Comparison of ENCODE assay signal across 16 cellular contexts in the genomic region with DNA sequence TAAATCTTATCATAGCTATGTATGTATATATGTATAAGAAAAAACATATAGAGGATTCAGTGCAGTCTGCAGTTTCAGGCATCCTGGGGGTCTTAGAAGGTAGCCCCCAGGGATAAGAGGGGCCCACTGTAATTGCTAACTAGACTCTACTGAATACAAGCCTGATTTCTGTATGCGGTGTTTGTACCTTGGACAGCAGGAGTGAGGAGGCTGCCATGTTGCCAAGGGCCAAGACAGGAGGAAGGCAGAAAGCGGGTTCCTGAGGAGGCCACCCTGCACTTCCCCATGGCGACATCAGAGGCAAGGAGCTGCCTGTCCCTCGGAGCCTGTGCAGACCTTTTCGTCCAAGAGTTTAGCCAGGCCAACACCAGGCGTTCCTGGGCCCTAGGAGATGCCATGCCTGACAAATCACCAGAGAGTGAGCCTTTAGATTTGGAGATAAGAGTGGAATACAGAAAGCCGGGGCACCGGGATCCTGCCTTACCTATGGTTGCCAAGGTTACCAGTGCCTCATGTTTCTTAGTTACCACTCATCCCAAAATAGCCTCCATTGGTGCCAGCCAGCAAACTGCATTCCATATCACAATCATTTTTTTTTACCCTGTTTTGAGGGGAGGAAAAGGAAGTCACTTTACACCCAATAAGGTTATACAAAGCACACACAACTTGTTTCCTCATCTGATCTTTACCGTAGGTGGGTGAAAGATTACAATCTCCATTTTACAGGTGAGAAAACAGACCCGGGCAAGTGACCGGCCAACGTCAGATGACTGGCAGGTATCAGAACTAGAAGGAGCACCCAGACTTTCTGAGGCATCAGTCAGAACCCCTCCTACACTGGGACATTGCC. TPM values are rescaled to one million over a fixed set of nuclear protein-coding genes. Genes with fewer than 3 reads are reported as not detected.
DNase-seq lines count a peak whose midpoint lies in the region; ATAC-seq, FAIRE-seq and TF ChIP-seq lines count a peak whose summit lies in the region.
"Had no signal": no experiment of that assay in that cellular context is flagged by ENCODE, and none has a peak within 500 bp of the region (broad histone marks: within the 10 kb centered on the region; RNA-seq: fewer than 3 reads in every experiment).

No MANE protein-coding gene starts in this region.

- H3K9me1 ChIP-seq in K562 (ENCODE audit: control insufficient read depth, insufficient read depth, low read length) = no peaks in the 10 kb centered on the region

- POLR2A ChIA-PET in SK-N-SH (lab: Yijun Ruan, JAX) (no interaction called here), K562 (lab: Yijun Ruan, JAX) (no interaction called here)

- H3F3A ChIP-seq in SK-N-SH (replicated peaks; ENCODE audit: insufficient read depth) = no peaks in the 10 kb centered on the region

- no peaks in the 10 kb centered on the region for H4K20me1 ChIP-seq in SK-N-SH (ENCODE audit: insufficient read depth)
- peaks cover 6% of the 10 kb centered on the region; the same call in 1 of the 2 replicates for H4K20me1 ChIP-seq in K562 (replicated peaks; ENCODE audit: control insufficient read depth, insufficient read depth, low read length)
- H4K20me1 ChIP-seq: BLaER1 had no signal

- H3K27me3 ChIP-seq in SK-N-SH (ENCODE audit: insufficient read depth) = no peaks in the 10 kb centered on the region
- H3K27me3 ChIP-seq in right cardiac atrium (ENCODE audit: control insufficient read depth, insufficient read depth) = no peaks in the 10 kb centered on the region
- peaks cover 45 to 71% of the 10 kb centered on the region in 2 experiments; a peak in 4 of 5 replicates for H3K27me3 ChIP-seq in K562 (ENCODE audit: control insufficient read depth in 2 of 2, insufficient read depth in 2 of 2, low read length in 2 of 2)
- H3K27me3 ChIP-seq: BLaER1 had no signal

- in situ Hi-C loops in K562 (cut with MboI) = no loop called here

- H3K9me2 ChIP-seq in SK-N-SH = no peaks in the 10 kb centered on the region

- no peak for TF ChIP-seq CTCF in SK-N-SH (IDR thresholded peaks at IDR 0.05)
- TF ChIP-seq CTCF in K562 (IDR thresholded peaks at IDR 0.05 in 2 of 3, conservative IDR thresholded peaks at IDR 0.05 in 1 of 3; ENCODE audit: insufficient read depth in 2 of 3, low read depth in 1 of 3, low read length in 3 of 3) = no peak
- no peak for TF ChIP-seq CTCF in mucosa of descending colon (IDR thresholded peaks at IDR 0.05)
- no peak for TF ChIP-seq CTCF in GM10266 (IDR thresholded peaks at IDR 0.05; ENCODE audit: control insufficient read depth, insufficient read depth, low read depth, missing control alignments)

- TF ChIP-seq POLR2A in K562 (conservative IDR thresholded peaks at IDR 0.05) = no peak

- no peaks in the 10 kb centered on the region for H3K36me3 ChIP-seq in SK-N-SH (replicated peaks in 1 of 2; ENCODE audit: control insufficient read depth in 1 of 2, insufficient read depth in 2 of 2, low read length in 1 of 2)
- H3K36me3 ChIP-seq in K562 (ENCODE audit: control insufficient read depth, insufficient read depth, low read length) = no peaks in the 10 kb centered on the region
- no peaks in the 10 kb centered on the region for H3K36me3 ChIP-seq in mucosa of descending colon (ENCODE audit: low read depth)
- H3K36me3 ChIP-seq: BLaER1 had no signal

- no peak overlapping the region for H3K9ac ChIP-seq in SK-N-SH
- no peak overlapping the region for H3K9ac ChIP-seq in K562 (ENCODE audit: insufficient read depth in 1 of 2, low read depth in 2 of 2, low read length in 2 of 2)
- H3K9ac ChIP-seq: BLaER1 had no signal

- WGBS in SK-N-SH (ENCODE audit: low lambda C conversion rate) = 76% methylated on average over 12 of the region's 12 CpGs
- 64% methylated on average over 12 of the region's 12 CpGs for WGBS in right cardiac atrium
- 2% methylated on average over 11 of the region's 12 CpGs for WGBS in K562 (ENCODE audit: insufficient coverage, low coverage, missing lambda C conversion rate)

- H3K4me2 ChIP-seq in SK-N-SH (no peak overlapping the region), K562 (ENCODE audit: insufficient read depth, low read length) (no peak overlapping the region)
- H3K4me2 ChIP-seq: BLaER1 had no signal

- H3K4me1 ChIP-seq in SK-N-SH (ENCODE audit: control insufficient read depth in 1 of 2, insufficient read depth in 2 of 2, low read depth in 1 of 2, low read length in 1 of 2) = peaks cover 0 to 5% of the 10 kb centered on the region in 2 experiments; a peak in 1 of 4 replicates
- H3K4me1 ChIP-seq in right cardiac atrium (ENCODE audit: control insufficient read depth, insufficient read depth, low read length) = peaks cover 6% of the 10 kb centered on the region
- no peaks in the 10 kb centered on the region for H3K4me1 ChIP-seq in K562 (replicated peaks in 1 of 2; ENCODE audit: control insufficient read depth in 2 of 2, insufficient read depth in 2 of 2, low read length in 2 of 2)
- H3K4me1 ChIP-seq in mucosa of descending colon (ENCODE audit: low read depth) = no peaks in the 10 kb centered on the region
- H3K4me1 ChIP-seq: Caco-2 had no signal

- DNase-seq in SK-N-SH (no peak), right cardiac atrium (no peak), left ventricle myocardium superior (no peak), K562 (ENCODE audit: extremely low read depth in 1 of 4, low spot score in 3 of 4) (no peak), mucosa of descending colon (no peak), GM10266 (ENCODE audit: extremely low spot score) (no peak), NCI-H526 treated with DMSO at 0.1 percent for 48 hours (lab: John Stamatoyannopoulos, UW) (no peak)
- DNase-seq: 8988T; AML-193; Caco-2; CD8-positive, alpha-beta memory T cell; DND-41; GF-D8; HCEC 1CT had no signal

- FAIRE-seq in K562 (lab: Jason Lieb, UNC) = no peak

- no peak for TF ChIP-seq EP300 in SK-N-SH (IDR thresholded peaks at IDR 0.05; ENCODE audit: borderline replicate concordance in 1 of 2, low read depth in 1 of 2, low read length in 1 of 2)
- TF ChIP-seq EP300 in K562 (IDR thresholded peaks at IDR 0.05; ENCODE audit: low read length) = no peak

- BruUV-seq in K562 (replicated peaks; lab: Mats Ljungman, UMichigan) = no TSS peak

- H3K27ac ChIP-seq in SK-N-SH (ENCODE audit: low read depth in 2 of 2, low read length in 1 of 2) (no peak overlapping the region), right cardiac atrium (ENCODE audit: low read length) (peak overlapping the region; percentile 48), K562 (ENCODE audit: extremely low read depth, low read depth, low read length) (no peak overlapping the region)
- H3K27ac ChIP-seq: BLaER1 had no signal

- H3K4me3 ChIP-seq in SK-N-SH (ENCODE audit: low read depth in 2 of 2, low read length in 1 of 2) (no peak overlapping the region), right cardiac atrium (ENCODE audit: low read length) (no peak overlapping the region), K562 (no peak overlapping the region), mucosa of descending colon (no peak overlapping the region)
- H3K4me3 ChIP-seq: BLaER1 had no signal

- H2AFZ ChIP-seq in SK-N-SH (ENCODE audit: low read depth) (no peak overlapping the region), K562 (ENCODE audit: low read depth, low read length) (no peak overlapping the region)

- CTCF ChIA-PET in SK-N-SH (lab: Yijun Ruan, JAX) (interaction anchor here (0.6 to 5.5 kb wide), 2 partner anchors 18 to 29 kb away, joined by 3 to 36 read pairs; no protein-coding TSS in a partner anchor), K562 (lab: Yijun Ruan, JAX; ENCODE audit: low intra/inter-chr PET ratio) (no interaction called here)

- ATAC-seq in SK-N-SH treated with all-trans-retinoic acid at 6 μM for 48 hours = no peak
- ATAC-seq in right cardiac atrium = no peak
- ATAC-seq in left ventricle myocardium superior = no peak
- no peak for ATAC-seq in K562
- ATAC-seq in mucosa of descending colon = peak; percentile 70

- TF ChIP-seq RAD21 in SK-N-SH (IDR thresholded peaks at IDR 0.05; ENCODE audit: low read length) (no peak), K562 (CRISPR knock-in tag; conservative IDR thresholded peaks at IDR 0.05 in 1 of 2, IDR thresholded peaks at IDR 0.05 in 1 of 2) (no peak)

- H3K9me3 ChIP-seq in SK-N-SH (no peaks in the 10 kb centered on the region), right cardiac atrium (ENCODE audit: control insufficient read depth, low read length) (no peaks in the 10 kb centered on the region), K562 (replicated peaks; ENCODE audit: control insufficient read depth, insufficient read depth, low read depth, low read length) (no peaks in the 10 kb centered on the region), mucosa of descending colon (no peaks in the 10 kb centered on the region)
- H3K9me3 ChIP-seq: BLaER1, Caco-2 had no signal

- H3K79me2 ChIP-seq in SK-N-SH (ENCODE audit: insufficient read depth) = no peaks in the 10 kb centered on the region
- no peaks in the 10 kb centered on the region for H3K79me2 ChIP-seq in K562 (ENCODE audit: control insufficient read depth, insufficient read depth, low read length)

- intact Hi-C loops in right cardiac atrium (cut with DNase I) (no loop called here), left ventricle myocardium superior (cut with micrococcal nuclease) (no loop called here), K562 (cut with micrococcal nuclease) (no loop called here), mucosa of descending colon (cut with DNase I, micrococcal nuclease) (no loop called here)

RNA-seq across cellular contexts. Expression of gene PDIA6, which starts 48.1 kb away (rescaled TPM):
- polyA plus RNA-seq in SK-N-SH (2012; rRNA removed) (308 and 325 TPM in 2 replicates), right cardiac atrium (75.7 TPM), K562 (2011; rRNA removed) (184 and 234 TPM in 2 replicates), K562 (2014; fragmentation: Illumina TruSeq; extraction: Trizol) (218 and 268 TPM in 2 replicates), K562 (2014; fragmentation: Nextera tagmentation; extraction: Ambion mirVana) (100 to 1,000 TPM; 166 to 257 TPM), K562 (2014; rRNA removed) (189 and 200 TPM in 2 replicates)
- polyA plus RNA-seq in SK-N-SH (2012; cell fraction: cytosol; rRNA removed) = 403 and 455 TPM in 2 replicates
- 95.0 and 163 TPM in 2 replicates for polyA plus RNA-seq in SK-N-SH (2012; cell fraction: nucleus; rRNA removed)
- total RNA-seq in right cardiac atrium (100 to 1,000 TPM in 3 of 4 donors, 10 to 100 TPM in 1; 86.7 to 148 (median 133) TPM), left ventricle myocardium superior (119 TPM), K562 (2014; rRNA removed) (171 and 185 TPM in 2 replicates), K562 (2014; rRNA removed; fragmentation: Illumina TruSeq; extraction: Trizol) (226 and 229 TPM in 2 replicates), K562 (2015; rRNA removed; fragmentation: Illumina TruSeq; extraction: Trizol) (226 and 233 TPM in 2 replicates), K562 (2021) (196 and 198 TPM in 2 replicates), mucosa of descending colon (100 to 1,000 TPM; 121 to 168 (median 126) TPM)
- total RNA-seq in K562 (2011; cell fraction: chromatin; rRNA removed; ENCODE audit: low replicate concordance) = 169 and 243 TPM in 2 replicates
- 249 and 253 TPM in 2 replicates for total RNA-seq in K562 (2011; cell fraction: nucleolus; rRNA removed)
- 314 and 381 TPM in 2 replicates for total RNA-seq in K562 (2011; cell fraction: nucleoplasm; rRNA removed)
- 78.8 and 175 TPM in 2 replicates for polyA plus RNA-seq in K562 (2011; cell fraction: cytosol; rRNA removed)
- 44.2 and 80.3 TPM in 2 replicates for polyA plus RNA-seq in K562 (2011; cell fraction: nucleus; rRNA removed)
- 231 and 241 TPM in 2 replicates for polyA plus RNA-seq in K562 (2012)
- 211 and 234 TPM in 2 replicates for polyA minus RNA-seq in K562 (2011; rRNA and poly(A)+ RNA removed)
- 74.0 and 79.4 TPM in 2 replicates for polyA minus RNA-seq in K562 (2011; cell fraction: cytosol; rRNA and poly(A)+ RNA removed)
- polyA minus RNA-seq in K562 (2011; cell fraction: nucleus; rRNA and poly(A)+ RNA removed) = 19.8 and 37.5 TPM in 2 replicates

RNA-seq across cellular contexts. Expression of gene KCNF1, which starts 51.0 kb away (rescaled TPM):
- polyA plus RNA-seq in SK-N-SH (2012; rRNA removed) (0.16 and 0.23 TPM in 2 replicates), right cardiac atrium (0.52 TPM), K562 (2011; rRNA removed) (not detected in 2 replicates), K562 (2014; fragmentation: Illumina TruSeq; extraction: Trizol) (not detected in 2 replicates), K562 (2014; fragmentation: Nextera tagmentation; extraction: Ambion mirVana) (not detected), K562 (2014; rRNA removed) (not detected in 2 replicates)
- polyA plus RNA-seq in SK-N-SH (2012; cell fraction: cytosol; rRNA removed) = 0.06 and 0.17 TPM in 2 replicates
- polyA plus RNA-seq in SK-N-SH (2012; cell fraction: nucleus; rRNA removed) = 0.12 and 0.19 TPM in 2 replicates
- total RNA-seq in right cardiac atrium (under 1 TPM; 0.45 to 0.76 (median 0.58) TPM), left ventricle myocardium superior (0.17 TPM), K562 (2014; rRNA removed) (not detected in 2 replicates), K562 (2014; rRNA removed; fragmentation: Illumina TruSeq; extraction: Trizol) (not detected in 2 replicates), K562 (2015; rRNA removed; fragmentation: Illumina TruSeq; extraction: Trizol) (not detected in 2 replicates), K562 (2021) (not detected in 2 replicates), mucosa of descending colon (under 1 TPM; 0.32 to 0.99 (median 0.78) TPM)
- total RNA-seq in K562 (2011; cell fraction: chromatin; rRNA removed; ENCODE audit: low replicate concordance) = not detected in 2 replicates
- total RNA-seq in K562 (2011; cell fraction: nucleolus; rRNA removed) = not detected in 2 replicates
- total RNA-seq in K562 (2011; cell fraction: nucleoplasm; rRNA removed) = not detected in 2 replicates
- polyA plus RNA-seq in K562 (2011; cell fraction: cytosol; rRNA removed) = not detected in 2 replicates
- not detected in 2 replicates for polyA plus RNA-seq in K562 (2011; cell fraction: nucleus; rRNA removed)
- not detected in 2 replicates for polyA plus RNA-seq in K562 (2012)
- polyA minus RNA-seq in K562 (2011; rRNA and poly(A)+ RNA removed) = not detected in 2 replicates
- not detected in 2 replicates for polyA minus RNA-seq in K562 (2011; cell fraction: cytosol; rRNA and poly(A)+ RNA removed)
- not detected in 2 replicates for polyA minus RNA-seq in K562 (2011; cell fraction: nucleus; rRNA and poly(A)+ RNA removed)
- total RNA-seq: CD8-positive, alpha-beta memory T cell had no signal
- polyA plus RNA-seq: CD8-positive, alpha-beta memory T cell had no signal

Comparison
In these comparisons a context has a peak if more than half of its experiments do, and no peak if none do; other contexts are left out.
1. Of the 27 proteins assayed by ChIP-seq in both K562 and SK-N-SH: peak only in K562: none; only in SK-N-SH: GATA2 and REST; in both: none; in neither: 25.